ENCODE assay signal across 16 cellular contexts in genomic region chr1:115557715-115558114, GRCh38.
DNase-seq lines count a peak whose midpoint lies in the region; ATAC-seq, FAIRE-seq and TF ChIP-seq lines count a peak whose summit lies in the region.
"Had no signal": no experiment of that assay in that cellular context is flagged by ENCODE, and none has a peak within 500 bp of the region (broad histone marks: within the 10 kb centered on the region; RNA-seq: fewer than 3 reads in every experiment).

No MANE protein-coding gene starts in this region.

- no peaks in the 10 kb centered on the region for H3K9me3 ChIP-seq in K562 (replicated peaks; ENCODE audit: control insufficient read depth, insufficient read depth, low read depth, low read length)
- H3K9me3 ChIP-seq: adrenal gland, right atrium auricular region had no signal

- TF ChIP-seq POLR2A in K562 (conservative IDR thresholded peaks at IDR 0.05): no peak

- no peak overlapping the region for H3K4me2 ChIP-seq in K562 (ENCODE audit: insufficient read depth, low read length)

- H3K36me3 Mint-ChIP-seq in activated T-helper 17 cell treated with anti-CD3 and anti-CD28 coated beads, Interleukin-2, amount 50 U/mL, for 72 hours (ENCODE audit: low read depth): no peaks in the 10 kb centered on the region

- peaks cover 33% of the 10 kb centered on the region for H3K27me3 Mint-ChIP-seq in activated T-helper 17 cell treated with anti-CD3 and anti-CD28 coated beads, Interleukin-2, amount 50 U/mL, for 72 hours

- no peak overlapping the region for H3K4me3 ChIP-seq in K562
- H3K4me3 ChIP-seq: adrenal gland, right atrium auricular region, stomach had no signal

- in situ Hi-C loops in K562 (cut with MboI): no loop called here

- no peak overlapping the region for H3K27ac Mint-ChIP-seq in activated T-helper 17 cell treated with anti-CD3 and anti-CD28 coated beads, Interleukin-2, amount 50 U/mL, for 72 hours
- H3K27ac Mint-ChIP-seq: T-helper 2 cell treated with Interferon-gamma antibody and Interleukin-4, amounts not matched to agents 5 μg/mL and 100 μg/mL, for 36 hours had no signal

- no peaks in the 10 kb centered on the region for H3K9me1 ChIP-seq in K562 (ENCODE audit: control insufficient read depth, insufficient read depth, low read length)

- H3K9me3 Mint-ChIP-seq in activated T-helper 17 cell treated with anti-CD3 and anti-CD28 coated beads, Interleukin-2, amount 50 U/mL, for 72 hours: peaks cover 5% of the 10 kb centered on the region
- H3K9me3 Mint-ChIP-seq: T-helper 2 cell treated with Interferon-gamma antibody and Interleukin-4, amounts not matched to agents 5 μg/mL and 100 μg/mL, for 36 hours had no signal

- no peak overlapping the region for H2AFZ ChIP-seq in K562 (ENCODE audit: low read depth, low read length)

- WGBS in K562 (ENCODE audit: insufficient coverage, low coverage, missing lambda C conversion rate): 5% methylated on average over 1 of the region's 1 CpG

- no peak overlapping the region for H3K4me3 Mint-ChIP-seq in activated T-helper 17 cell treated with anti-CD3 and anti-CD28 coated beads, Interleukin-2, amount 50 U/mL, for 72 hours
- H3K4me3 Mint-ChIP-seq: T-helper 2 cell treated with Interferon-gamma antibody and Interleukin-4, amounts not matched to agents 5 μg/mL and 100 μg/mL, for 36 hours had no signal

- intact Hi-C loops in K562 (cut with micrococcal nuclease): no loop called here

- no peaks in the 10 kb centered on the region for H3K36me3 ChIP-seq in K562 (ENCODE audit: control insufficient read depth, insufficient read depth, low read length)
- H3K36me3 ChIP-seq: adrenal gland, right atrium auricular region, stomach had no signal

- H3K79me2 ChIP-seq in K562 (ENCODE audit: control insufficient read depth, insufficient read depth, low read length): no peaks in the 10 kb centered on the region

- no peak overlapping the region for H3K9ac ChIP-seq in K562 (ENCODE audit: insufficient read depth in 1 of 2, low read depth in 2 of 2, low read length in 2 of 2)

- TF ChIP-seq EP300 in K562 (IDR thresholded peaks at IDR 0.05; ENCODE audit: low read length): no peak

- H3K4me1 Mint-ChIP-seq in activated T-helper 17 cell treated with anti-CD3 and anti-CD28 coated beads, Interleukin-2, amount 50 U/mL, for 72 hours: no peaks in the 10 kb centered on the region

- DNase-seq in NCI-H2227 (lab: John Stamatoyannopoulos, UW; ENCODE audit: unreplicated experiment): peak; percentile 47
- DNase-seq in NCI-H2227 treated with DMSO at 0.1 percent for 48 hours (lab: John Stamatoyannopoulos, UW): no peak
- DNase-seq in NCI-H226: peak; percentile 24
- no peak for DNase-seq in K562 (ENCODE audit: extremely low read depth in 1 of 4, low spot score in 3 of 4)
- DNase-seq in renal cortical epithelial cell (ENCODE audit: low read depth): peak; percentile 21
- DNase-seq in globus pallidus (ENCODE audit: low spot score): no peak
- DNase-seq in HuH-7 (ENCODE audit: low spot score): no peak
- DNase-seq: activated effector memory CD4-positive, alpha-beta T cell treated with Interleukin-2 at 50 U/mL for 16 hours; adrenal gland; effector memory CD4-positive, alpha-beta T cell; NCI-H2107; stomach had no signal

- FAIRE-seq in K562 (lab: Jason Lieb, UNC): no peak

- H4K20me1 ChIP-seq in K562 (replicated peaks; ENCODE audit: control insufficient read depth, insufficient read depth, low read length): no peaks in the 10 kb centered on the region

- CTCF ChIA-PET in K562 (lab: Yijun Ruan, JAX; ENCODE audit: low intra/inter-chr PET ratio): no interaction called here

- TF ChIP-seq RAD21 in K562 (CRISPR knock-in tag; conservative IDR thresholded peaks at IDR 0.05 in 1 of 2, IDR thresholded peaks at IDR 0.05 in 1 of 2): no peak

- BruUV-seq in K562 (replicated peaks; lab: Mats Ljungman, UMichigan): no TSS peak

- POLR2A ChIA-PET in K562 (lab: Yijun Ruan, JAX): no interaction called here

- TF ChIP-seq CTCF in K562 (IDR thresholded peaks at IDR 0.05 in 2 of 3, conservative IDR thresholded peaks at IDR 0.05 in 1 of 3; ENCODE audit: insufficient read depth in 2 of 3, low read depth in 1 of 3, low read length in 3 of 3): no peak

- H3K27ac ChIP-seq in K562 (ENCODE audit: extremely low read depth, low read depth, low read length): no peak overlapping the region
- H3K27ac ChIP-seq: adrenal gland, right atrium auricular region, stomach had no signal

- H3K27me3 ChIP-seq in K562 (ENCODE audit: control insufficient read depth in 2 of 2, insufficient read depth in 2 of 2, low read length in 2 of 2): no peaks in the 10 kb centered on the region; a peak in 1 of 5 replicates
- H3K27me3 ChIP-seq: right atrium auricular region had no signal

- H3K4me1 ChIP-seq in K562 (replicated peaks in 1 of 2; ENCODE audit: control insufficient read depth in 2 of 2, insufficient read depth in 2 of 2, low read length in 2 of 2): no peaks in the 10 kb centered on the region
- H3K4me1 ChIP-seq: adrenal gland, right atrium auricular region, stomach had no signal

- ATAC-seq in K562: no peak
- ATAC-seq in activated T-helper 17 cell treated with anti-CD3 and anti-CD28 coated beads, Interleukin-2, amount 50 U/mL, for 72 hours (replicated peaks): no peak
- ATAC-seq: left lobe of liver had no signal

TF ChIP-seq in K562, 482 proteins besides CTCF, POLR2A, EP300 and RAD21:
- TF ChIP-seq ELF2 (CRISPR knock-in tag; IDR thresholded peaks at IDR 0.05): no peak
- peak; percentile 69 for TF ChIP-seq NFIC (IDR thresholded peaks at IDR 0.05)

Comparison
In these comparisons a context has a peak if more than half of its experiments do, and no peak if none do; other contexts are left out.
1. DNase-seq: peak in NCI-H2227 (single experiment), NCI-H226 (single experiment) and renal cortical epithelial cell (single experiment); none in NCI-H2227 treated with DMSO at 0.1 percent for 48 hours (single experiment), K562 (0 of 4), globus pallidus (single experiment) and HuH-7 (single experiment).